ENCODE assay signal across 12 cellular contexts in genomic region chr4:145613546-145614234, GRCh38. TPM values are rescaled to one million over a fixed set of nuclear protein-coding genes. Genes with fewer than 3 reads are reported as not detected.
A peak's percentile ranks its signal among the peaks of the same experiment; 100 is the strongest.
DNase-seq lines count a peak whose midpoint lies in the region; ATAC-seq and TF ChIP-seq lines count a peak whose summit lies in the region.
"Had no signal": no experiment of that assay in that cellular context is flagged by ENCODE, and none has a peak within 500 bp of the region (broad histone marks: within the 10 kb centered on the region; RNA-seq: fewer than 3 reads in every experiment).

No MANE protein-coding gene starts in this region.

- no peaks in the 10 kb centered on the region for H3K9me3 ChIP-seq in lower lobe of right lung
- no peaks in the 10 kb centered on the region for H3K9me3 ChIP-seq in heart right ventricle
- H3K9me3 ChIP-seq: adrenal gland had no signal

- no peaks in the 10 kb centered on the region for H3K36me3 ChIP-seq in lower lobe of right lung
- H3K36me3 ChIP-seq in heart right ventricle = no peaks in the 10 kb centered on the region
- H3K36me3 ChIP-seq: adrenal gland had no signal

- H3K27me3 ChIP-seq in lower lobe of right lung (ENCODE audit: low read depth) = no peaks in the 10 kb centered on the region
- H3K27me3 ChIP-seq in heart right ventricle = no peaks in the 10 kb centered on the region
- H3K27me3 ChIP-seq: adrenal gland had no signal

- H3K4me3 ChIP-seq in lower lobe of right lung = no peak overlapping the region
- no peak overlapping the region for H3K4me3 ChIP-seq in heart right ventricle
- H3K4me3 ChIP-seq: adrenal gland, coronary artery had no signal

- TF ChIP-seq CTCF in lower lobe of right lung (IDR thresholded peaks at IDR 0.05) = no peak
- no peak for TF ChIP-seq CTCF in heart right ventricle (IDR thresholded peaks at IDR 0.05)

- peak; percentile 52 for ATAC-seq in GM18870 (IDR thresholded peaks at IDR 0.05; ENCODE audit: unreplicated experiment)
- peak; percentile 39 for ATAC-seq in GM21390 (IDR thresholded peaks at IDR 0.05; ENCODE audit: unreplicated experiment)
- peak; percentile 44 for ATAC-seq in HG03342 (IDR thresholded peaks at IDR 0.05; ENCODE audit: unreplicated experiment)
- peak; percentile 31 to 34 for ATAC-seq in lower lobe of right lung
- no peak for ATAC-seq in GM19023 (IDR thresholded peaks at IDR 0.05; ENCODE audit: unreplicated experiment)
- ATAC-seq in heart right ventricle = no peak
- ATAC-seq in GM21515 (IDR thresholded peaks at IDR 0.05; ENCODE audit: unreplicated experiment) = no peak

- H3K27ac ChIP-seq in lower lobe of right lung (no peak overlapping the region), heart right ventricle (no peak overlapping the region)
- H3K27ac ChIP-seq: adrenal gland, coronary artery, KMS-11 had no signal

- 84 to 86% methylated on average over 5 of the region's 5 CpGs for WGBS in heart right ventricle, 2 donors

- no peak for DNase-seq in lower lobe of right lung
- DNase-seq in heart right ventricle = no peak
- DNase-seq: adrenal gland, COR-L47, NCI-H1930 had no signal

- intact Hi-C loops in lower lobe of right lung (cut with DNase I) (no loop called here), heart right ventricle (cut with DNase I) (loop anchor here (5.0 to 10.0 kb wide), 6 partner anchors 129 to 461 kb away; partner anchors contain the start of gene SMAD1 (in 1 of the 10))

- H3K4me1 ChIP-seq in lower lobe of right lung (peaks cover 20% of the 10 kb centered on the region), heart right ventricle (peaks cover 0 to 17% (median 9%) of the 10 kb centered on the region in 9 donors)

RNA-seq across cellular contexts. Expression of gene MMAA, which starts 5.5 kb away (rescaled TPM):
- total RNA-seq in lower lobe of right lung (7.8 TPM), heart right ventricle (10 to 100 TPM in 5 of 10 donors, 1 to 10 TPM in 5; 6.6 to 13.5 (median 9.8) TPM)
- polyA plus RNA-seq in heart right ventricle = 1 to 10 TPM; 3.3 to 7.1 TPM

Comparison
In these comparisons a context has a peak if more than half of its experiments do, and no peak if none do; other contexts are left out.
1. ATAC-seq: peak in GM18870 (single experiment), GM21390 (single experiment), HG03342 (single experiment) and lower lobe of right lung (2 of 2); none in GM19023 (single experiment), heart right ventricle (0 of 8) and GM21515 (single experiment).